Comparison of ENCODE assay signal across 9 cellular contexts in the genomic region with DNA sequence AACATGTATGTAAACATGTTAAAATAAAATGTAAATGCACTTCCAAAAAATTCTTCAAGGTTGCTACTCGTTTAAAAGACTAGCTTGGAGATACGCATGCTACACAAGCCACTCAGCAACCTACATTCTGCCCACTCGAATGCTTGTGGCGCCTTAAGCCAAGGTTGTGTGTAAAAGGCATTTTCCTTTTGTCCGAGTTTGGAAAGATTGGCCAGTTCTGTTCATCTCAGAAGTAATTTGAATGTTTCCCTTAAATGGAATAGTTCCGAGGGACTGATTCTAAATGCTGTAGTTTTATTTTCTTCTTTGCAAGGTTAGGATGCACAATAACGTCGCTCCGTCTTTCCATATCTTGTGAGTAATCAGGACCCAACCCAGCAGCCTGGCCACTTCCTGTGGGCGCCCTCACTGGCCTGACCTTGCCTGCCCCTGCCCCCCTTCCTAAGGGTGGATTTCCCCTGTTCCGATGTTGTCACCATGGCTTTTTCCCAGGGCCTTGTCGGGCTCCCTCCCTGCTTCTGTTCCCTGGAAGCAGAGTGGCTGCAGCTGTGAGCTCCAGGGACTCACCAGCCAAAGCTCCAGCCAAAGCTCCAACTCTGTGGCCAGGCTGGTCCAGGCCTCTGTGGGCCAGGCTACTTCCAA.
A peak's percentile ranks its signal among the peaks of the same experiment; 100 is the strongest.
DNase-seq lines count a peak whose midpoint lies in the region; ATAC-seq and TF ChIP-seq lines count a peak whose summit lies in the region.
"Had no signal": no experiment of that assay in that cellular context is flagged by ENCODE, and none has a peak within 500 bp of the region (broad histone marks: within the 10 kb centered on the region; RNA-seq: fewer than 3 reads in every experiment).

No MANE protein-coding gene starts in this region.

- H3K9ac ChIP-seq in muscle layer of colon (ENCODE audit: low read length) = no peak overlapping the region

- H3K4me3 ChIP-seq in epithelial cell of proximal tubule (ENCODE audit: low read depth, low read length) = no peak overlapping the region
- H3K4me3 ChIP-seq in muscle layer of colon (ENCODE audit: low read depth in 1 of 2, low read length in 2 of 2) = no peak overlapping the region
- no peak overlapping the region for H3K4me3 ChIP-seq in uterus

- intact Hi-C loops in uterus (cut with DNase I; ENCODE audit: low total_unique reads) = no loop called here

- no peaks in the 10 kb centered on the region for H3K4me1 ChIP-seq in muscle layer of colon (ENCODE audit: insufficient read depth, low read length)
- H3K4me1 ChIP-seq in uterus = peaks cover 0 to 5% of the 10 kb centered on the region in 2 donors

- ATAC-seq in activated naive CD8-positive, alpha-beta T cell treated with anti-CD3 and anti-CD28 coated beads, Interleukin-2, amount 50 U/mL, for 24 hours = peak; percentile 40
- ATAC-seq in GM21367 (IDR thresholded peaks at IDR 0.05; ENCODE audit: unreplicated experiment) = no peak

- TF ChIP-seq POLR2A in uterus (IDR thresholded peaks at IDR 0.05) = no peak

- no peak for TF ChIP-seq CTCF in epithelial cell of proximal tubule (conservative IDR thresholded peaks at IDR 0.05; ENCODE audit: low read depth, low read length)
- no peak for TF ChIP-seq CTCF in uterus (IDR thresholded peaks at IDR 0.05)

- H3K4me1 Mint-ChIP-seq in activated naive CD8-positive, alpha-beta T cell treated with anti-CD3 and anti-CD28 coated beads, Interleukin-2, amount 50 U/mL, for 24 hours = peaks cover 9% of the 10 kb centered on the region
- no peaks in the 10 kb centered on the region for H3K4me1 Mint-ChIP-seq in activated naive CD8-positive, alpha-beta T cell treated with anti-CD3 and anti-CD28 coated beads for 36 hours

- no peaks in the 10 kb centered on the region for H3K36me3 Mint-ChIP-seq in activated naive CD8-positive, alpha-beta T cell treated with anti-CD3 and anti-CD28 coated beads, Interleukin-2, amount 50 U/mL, for 24 hours (ENCODE audit: low read depth)
- H3K36me3 Mint-ChIP-seq in activated naive CD8-positive, alpha-beta T cell treated with anti-CD3 and anti-CD28 coated beads for 36 hours = no peaks in the 10 kb centered on the region

- H3K27ac ChIP-seq in muscle layer of colon (ENCODE audit: low read depth, low read length) (peak overlapping the region; percentile 27), uterus (peak overlapping the region in 1 of 2 donors; percentile 62)
- H3K27ac ChIP-seq: C4-2B had no signal

- in situ Hi-C loops in KBM-7 (cut with MboI; ENCODE audit: low pct_unique_long_range_greater_than_20kb, low sequenced_read_pairs) = no loop called here

- H3K36me3 ChIP-seq in muscle layer of colon (ENCODE audit: insufficient read depth, low read length) (no peaks in the 10 kb centered on the region), uterus (no peaks in the 10 kb centered on the region)

- no peak overlapping the region for H3K4me3 Mint-ChIP-seq in activated naive CD8-positive, alpha-beta T cell treated with anti-CD3 and anti-CD28 coated beads, Interleukin-2, amount 50 U/mL, for 24 hours
- no peak overlapping the region for H3K4me3 Mint-ChIP-seq in activated naive CD8-positive, alpha-beta T cell treated with anti-CD3 and anti-CD28 coated beads for 36 hours

- H3K9me3 Mint-ChIP-seq in activated naive CD8-positive, alpha-beta T cell treated with anti-CD3 and anti-CD28 coated beads, Interleukin-2, amount 50 U/mL, for 24 hours = peaks cover 8% of the 10 kb centered on the region
- H3K9me3 Mint-ChIP-seq in activated naive CD8-positive, alpha-beta T cell treated with anti-CD3 and anti-CD28 coated beads for 36 hours = peaks cover 6% of the 10 kb centered on the region

- peaks cover 21% of the 10 kb centered on the region for H3K27me3 Mint-ChIP-seq in activated naive CD8-positive, alpha-beta T cell treated with anti-CD3 and anti-CD28 coated beads, Interleukin-2, amount 50 U/mL, for 24 hours
- H3K27me3 Mint-ChIP-seq in activated naive CD8-positive, alpha-beta T cell treated with anti-CD3 and anti-CD28 coated beads for 36 hours = peaks cover 36% of the 10 kb centered on the region

- H3K9me3 ChIP-seq in muscle layer of colon (ENCODE audit: low read length) (no peaks in the 10 kb centered on the region), uterus (no peaks in the 10 kb centered on the region)

- peak; percentile 23 for DNase-seq in activated naive CD8-positive, alpha-beta T cell treated with anti-CD3 and anti-CD28 coated beads, Interleukin-2, amount 50 U/mL, for 24 hours
- no peak for DNase-seq in activated naive CD8-positive, alpha-beta T cell treated with anti-CD3 and anti-CD28 coated beads for 36 hours
- DNase-seq in epithelial cell of proximal tubule (ENCODE audit: low read depth) = peak; percentile 47
- peak; percentile 46 to 47 for DNase-seq in uterus
- no peak for DNase-seq in HuH-7 (ENCODE audit: low spot score)
- no peak for DNase-seq in KBM-7

- peak overlapping the region; percentile 22 for H3K27ac Mint-ChIP-seq in activated naive CD8-positive, alpha-beta T cell treated with anti-CD3 and anti-CD28 coated beads, Interleukin-2, amount 50 U/mL, for 24 hours
- H3K27ac Mint-ChIP-seq in activated naive CD8-positive, alpha-beta T cell treated with anti-CD3 and anti-CD28 coated beads for 36 hours = no peak overlapping the region

- H3K27me3 ChIP-seq in muscle layer of colon (ENCODE audit: control insufficient read depth in 1 of 2, insufficient read depth in 2 of 2, low read length in 2 of 2) (no peaks in the 10 kb centered on the region), uterus (no peaks in the 10 kb centered on the region)

Comparison
In these comparisons a context has a peak if more than half of its experiments do, and no peak if none do; other contexts are left out.
1. DNase-seq: peak in activated naive CD8-positive, alpha-beta T cell treated with anti-CD3 and anti-CD28 coated beads, Interleukin-2, amount 50 U/mL, for 24 hours (single experiment), epithelial cell of proximal tubule (single experiment) and uterus (2 of 2); none in activated naive CD8-positive, alpha-beta T cell treated with anti-CD3 and anti-CD28 coated beads for 36 hours (single experiment), HuH-7 (single experiment) and KBM-7 (single experiment).